1 cellular context compared by ENCODE assay signal in the genomic region with DNA sequence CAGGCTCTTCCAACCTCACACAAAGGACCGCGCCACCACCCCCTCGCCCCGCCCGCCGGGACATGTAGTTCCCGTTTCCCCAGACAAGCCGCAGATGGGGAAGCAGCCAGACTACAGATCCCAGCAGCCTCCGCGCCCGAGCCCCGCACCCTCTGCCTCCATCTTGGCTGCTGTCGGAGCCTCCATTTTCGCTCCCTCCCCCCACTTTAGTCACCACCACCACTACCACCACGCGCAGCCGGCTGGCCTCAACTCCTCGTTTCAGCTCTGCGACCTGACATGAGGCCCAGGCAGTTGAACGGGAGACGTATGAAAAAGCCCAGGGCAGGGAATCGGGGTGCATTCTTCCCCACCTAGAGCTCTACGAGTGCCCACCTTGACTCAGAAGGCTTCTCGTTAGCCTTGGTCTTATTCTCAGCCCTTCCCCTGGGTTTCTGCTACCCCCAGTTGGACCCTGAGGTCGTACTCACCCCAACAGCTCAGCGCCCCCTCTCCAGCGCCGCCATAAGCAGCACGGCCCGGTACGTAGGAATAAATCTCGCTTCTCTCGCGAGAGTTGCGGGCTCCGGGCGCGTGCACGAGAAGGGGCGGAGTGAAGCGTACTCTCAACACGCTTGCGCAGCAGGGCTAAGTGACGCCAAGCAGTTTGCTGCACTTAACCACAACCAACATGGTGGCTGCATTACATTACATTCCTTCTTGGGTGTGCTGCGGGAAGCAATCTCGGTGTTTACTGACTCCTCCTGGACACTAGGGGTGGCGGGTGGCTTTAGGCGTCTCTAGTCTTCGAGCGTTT.
TF ChIP-seq lines count a peak whose summit lies in the region.

A gene (minus strand): TSS at position 530 of the 796 bp plus-strand sequence. CDS start 18,094 bp downstream, outside the sequence.

TF ChIP-seq in K562, 482 proteins besides CTCF, POLR2A, EP300 and RAD21 (continued from another document and continues in another):
- TF ChIP-seq, protein P1, sequence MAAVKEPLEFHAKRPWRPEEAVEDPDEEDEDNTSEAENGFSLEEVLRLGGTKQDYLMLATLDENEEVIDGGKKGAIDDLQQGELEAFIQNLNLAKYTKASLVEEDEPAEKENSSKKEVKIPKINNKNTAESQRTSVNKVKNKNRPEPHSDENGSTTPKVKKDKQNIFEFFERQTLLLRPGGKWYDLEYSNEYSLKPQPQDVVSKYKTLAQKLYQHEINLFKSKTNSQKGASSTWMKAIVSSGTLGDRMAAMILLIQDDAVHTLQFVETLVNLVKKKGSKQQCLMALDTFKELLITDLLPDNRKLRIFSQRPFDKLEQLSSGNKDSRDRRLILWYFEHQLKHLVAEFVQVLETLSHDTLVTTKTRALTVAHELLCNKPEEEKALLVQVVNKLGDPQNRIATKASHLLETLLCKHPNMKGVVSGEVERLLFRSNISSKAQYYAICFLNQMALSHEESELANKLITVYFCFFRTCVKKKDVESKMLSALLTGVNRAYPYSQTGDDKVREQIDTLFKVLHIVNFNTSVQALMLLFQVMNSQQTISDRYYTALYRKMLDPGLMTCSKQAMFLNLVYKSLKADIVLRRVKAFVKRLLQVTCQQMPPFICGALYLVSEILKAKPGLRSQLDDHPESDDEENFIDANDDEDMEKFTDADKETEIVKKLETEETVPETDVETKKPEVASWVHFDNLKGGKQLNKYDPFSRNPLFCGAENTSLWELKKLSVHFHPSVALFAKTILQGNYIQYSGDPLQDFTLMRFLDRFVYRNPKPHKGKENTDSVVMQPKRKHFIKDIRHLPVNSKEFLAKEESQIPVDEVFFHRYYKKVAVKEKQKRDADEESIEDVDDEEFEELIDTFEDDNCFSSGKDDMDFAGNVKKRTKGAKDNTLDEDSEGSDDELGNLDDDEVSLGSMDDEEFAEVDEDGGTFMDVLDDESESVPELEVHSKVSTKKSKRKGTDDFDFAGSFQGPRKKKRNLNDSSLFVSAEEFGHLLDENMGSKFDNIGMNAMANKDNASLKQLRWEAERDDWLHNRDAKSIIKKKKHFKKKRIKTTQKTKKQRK (IDR thresholded peaks at IDR 0.05; ENCODE audit: borderline replicate concordance, low read depth, low read length): no peak
- 0 out of 2 replicates have a peak, but pooled peaks have one; percentile 58 for TF ChIP-seq ZNF165 (CRISPR knock-in tag; IDR thresholded peaks at IDR 0.05; ENCODE audit: borderline replicate concordance)
- TF ChIP-seq CBX8 (IDR thresholded peaks at IDR 0.05; ENCODE audit: borderline replicate concordance, extremely low read depth, low read depth, low read length, poor library complexity, severe bottlenecking): no peak
- peak; percentile 76 to 95; a peak in 3 of 4 replicates for TF ChIP-seq TEAD1 (CRISPR knock-in tag; IDR thresholded peaks at IDR 0.05)
- no peak for TF ChIP-seq KAT2B (IDR thresholded peaks at IDR 0.05; ENCODE audit: low read depth, low read length)
- TF ChIP-seq, protein P2, sequence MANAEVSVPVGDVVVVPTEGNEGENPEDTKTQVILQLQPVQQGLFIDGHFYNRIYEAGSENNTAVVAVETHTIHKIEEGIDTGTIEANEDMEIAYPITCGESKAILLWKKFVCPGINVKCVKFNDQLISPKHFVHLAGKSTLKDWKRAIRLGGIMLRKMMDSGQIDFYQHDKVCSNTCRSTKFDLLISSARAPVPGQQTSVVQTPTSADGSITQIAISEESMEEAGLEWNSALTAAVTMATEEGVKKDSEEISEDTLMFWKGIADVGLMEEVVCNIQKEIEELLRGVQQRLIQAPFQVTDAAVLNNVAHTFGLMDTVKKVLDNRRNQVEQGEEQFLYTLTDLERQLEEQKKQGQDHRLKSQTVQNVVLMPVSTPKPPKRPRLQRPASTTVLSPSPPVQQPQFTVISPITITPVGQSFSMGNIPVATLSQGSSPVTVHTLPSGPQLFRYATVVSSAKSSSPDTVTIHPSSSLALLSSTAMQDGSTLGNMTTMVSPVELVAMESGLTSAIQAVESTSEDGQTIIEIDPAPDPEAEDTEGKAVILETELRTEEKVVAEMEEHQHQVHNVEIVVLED (CRISPR knock-in tag; IDR thresholded peaks at IDR 0.05): peak; percentile 75
- TF ChIP-seq ZBTB17 (CRISPR knock-in tag; IDR thresholded peaks at IDR 0.05): peak; percentile 85
- TF ChIP-seq, protein P3, sequence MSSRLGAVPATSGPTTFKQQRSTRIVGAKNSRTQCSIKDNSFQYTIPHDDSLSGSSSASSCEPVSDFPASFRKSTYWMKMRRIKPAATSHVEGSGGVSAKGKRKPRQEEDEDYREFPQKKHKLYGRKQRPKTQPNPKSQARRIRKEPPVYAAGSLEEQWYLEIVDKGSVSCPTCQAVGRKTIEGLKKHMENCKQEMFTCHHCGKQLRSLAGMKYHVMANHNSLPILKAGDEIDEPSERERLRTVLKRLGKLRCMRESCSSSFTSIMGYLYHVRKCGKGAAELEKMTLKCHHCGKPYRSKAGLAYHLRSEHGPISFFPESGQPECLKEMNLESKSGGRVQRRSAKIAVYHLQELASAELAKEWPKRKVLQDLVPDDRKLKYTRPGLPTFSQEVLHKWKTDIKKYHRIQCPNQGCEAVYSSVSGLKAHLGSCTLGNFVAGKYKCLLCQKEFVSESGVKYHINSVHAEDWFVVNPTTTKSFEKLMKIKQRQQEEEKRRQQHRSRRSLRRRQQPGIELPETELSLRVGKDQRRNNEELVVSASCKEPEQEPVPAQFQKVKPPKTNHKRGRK (tag; IDR thresholded peaks at IDR 0.05): no peak
- TF ChIP-seq RFX1 (IDR thresholded peaks at IDR 0.05): no peak
- no peak; the same call in 1 of the 2 replicates for TF ChIP-seq DPF2 (IDR thresholded peaks at IDR 0.05)
- no peak for TF ChIP-seq RHOXF2B (CRISPR knock-in tag; conservative IDR thresholded peaks at IDR 0.05)
- peak; percentile 95 for TF ChIP-seq RBBP5 (IDR thresholded peaks at IDR 0.05; ENCODE audit: borderline replicate concordance, insufficient read depth, low read length, poor library complexity, severe bottlenecking)
- TF ChIP-seq, protein P4, sequence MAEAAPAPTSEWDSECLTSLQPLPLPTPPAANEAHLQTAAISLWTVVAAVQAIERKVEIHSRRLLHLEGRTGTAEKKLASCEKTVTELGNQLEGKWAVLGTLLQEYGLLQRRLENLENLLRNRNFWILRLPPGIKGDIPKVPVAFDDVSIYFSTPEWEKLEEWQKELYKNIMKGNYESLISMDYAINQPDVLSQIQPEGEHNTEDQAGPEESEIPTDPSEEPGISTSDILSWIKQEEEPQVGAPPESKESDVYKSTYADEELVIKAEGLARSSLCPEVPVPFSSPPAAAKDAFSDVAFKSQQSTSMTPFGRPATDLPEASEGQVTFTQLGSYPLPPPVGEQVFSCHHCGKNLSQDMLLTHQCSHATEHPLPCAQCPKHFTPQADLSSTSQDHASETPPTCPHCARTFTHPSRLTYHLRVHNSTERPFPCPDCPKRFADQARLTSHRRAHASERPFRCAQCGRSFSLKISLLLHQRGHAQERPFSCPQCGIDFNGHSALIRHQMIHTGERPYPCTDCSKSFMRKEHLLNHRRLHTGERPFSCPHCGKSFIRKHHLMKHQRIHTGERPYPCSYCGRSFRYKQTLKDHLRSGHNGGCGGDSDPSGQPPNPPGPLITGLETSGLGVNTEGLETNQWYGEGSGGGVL (CRISPR knock-in tag; IDR thresholded peaks at IDR 0.05): no peak
- TF ChIP-seq PHB (CRISPR knock-in tag; IDR thresholded peaks at IDR 0.05): 0 out of 2 replicates have a peak, but pooled peaks have one; percentile 49
- peak; percentile 95 for TF ChIP-seq ZNF197 (CRISPR knock-in tag; IDR thresholded peaks at IDR 0.05; ENCODE audit: low read depth)
- no peak for TF ChIP-seq HNRNPL (IDR thresholded peaks at IDR 0.05; ENCODE audit: low read depth, low read length)
- no peak for TF ChIP-seq DACH1 (IDR thresholded peaks at IDR 0.05; ENCODE audit: partially characterized antibody)
- TF ChIP-seq SIRT6 (IDR thresholded peaks at IDR 0.05; ENCODE audit: low read depth, low read length): no peak
- no peak for TF ChIP-seq ETV6 (IDR thresholded peaks at IDR 0.05; ENCODE audit: borderline replicate concordance in 1 of 2, low read depth in 2 of 2, low read length in 1 of 2)
- TF ChIP-seq ETV6 (CRISPR knock-in tag; IDR thresholded peaks at IDR 0.05; ENCODE audit: borderline replicate concordance): no peak
- TF ChIP-seq ZFP1 (CRISPR knock-in tag; IDR thresholded peaks at IDR 0.05): no peak; the same call in 1 of the 2 replicates
- peak; percentile 93 for TF ChIP-seq BHLHE40 (IDR thresholded peaks at IDR 0.05; ENCODE audit: low read length)
- TF ChIP-seq, protein P5, sequence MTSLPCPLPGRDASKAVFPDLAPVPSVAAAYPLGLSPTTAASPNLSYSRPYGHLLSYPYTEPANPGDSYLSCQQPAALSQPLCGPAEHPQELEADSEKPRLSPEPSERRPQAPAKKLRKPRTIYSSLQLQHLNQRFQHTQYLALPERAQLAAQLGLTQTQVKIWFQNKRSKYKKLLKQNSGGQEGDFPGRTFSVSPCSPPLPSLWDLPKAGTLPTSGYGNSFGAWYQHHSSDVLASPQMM (CRISPR knock-in tag; IDR thresholded peaks at IDR 0.05): no peak
- TF ChIP-seq PCBP2 (IDR thresholded peaks at IDR 0.05; ENCODE audit: low read depth, low read length, poor library complexity, severe bottlenecking): no peak
- TF ChIP-seq, protein P6, sequence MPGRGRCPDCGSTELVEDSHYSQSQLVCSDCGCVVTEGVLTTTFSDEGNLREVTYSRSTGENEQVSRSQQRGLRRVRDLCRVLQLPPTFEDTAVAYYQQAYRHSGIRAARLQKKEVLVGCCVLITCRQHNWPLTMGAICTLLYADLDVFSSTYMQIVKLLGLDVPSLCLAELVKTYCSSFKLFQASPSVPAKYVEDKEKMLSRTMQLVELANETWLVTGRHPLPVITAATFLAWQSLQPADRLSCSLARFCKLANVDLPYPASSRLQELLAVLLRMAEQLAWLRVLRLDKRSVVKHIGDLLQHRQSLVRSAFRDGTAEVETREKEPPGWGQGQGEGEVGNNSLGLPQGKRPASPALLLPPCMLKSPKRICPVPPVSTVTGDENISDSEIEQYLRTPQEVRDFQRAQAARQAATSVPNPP (IDR thresholded peaks at IDR 0.05; ENCODE audit: borderline replicate concordance, insufficient read depth, insufficient read length): no peak
- TF ChIP-seq ETV5 (CRISPR knock-in tag; IDR thresholded peaks at IDR 0.05; ENCODE audit: low read depth): 0 out of 2 replicates have a peak, but pooled peaks have one; percentile 16
- peak; percentile 19; the same call in 1 of the 2 replicates for TF ChIP-seq NFATC3 (IDR thresholded peaks at IDR 0.05)
- TF ChIP-seq SIX5 (IDR thresholded peaks at IDR 0.05; ENCODE audit: borderline replicate concordance in 1 of 2, insufficient read depth in 1 of 2, low read depth in 1 of 2, low read length in 2 of 2): peak; percentile 86 to 90
- TF ChIP-seq GTF2A2 (tag; IDR thresholded peaks at IDR 0.05): peak; percentile 70
- TF ChIP-seq CEBPB (tag; IDR thresholded peaks at IDR 0.05): peak; percentile 29; the same call in 1 of the 2 replicates
- no peak for TF ChIP-seq ZSCAN29 (IDR thresholded peaks at IDR 0.05)
- peak; percentile 94 for TF ChIP-seq BRD9 (IDR thresholded peaks at IDR 0.05; ENCODE audit: low read depth, partially characterized antibody)
- no peak for TF ChIP-seq NELFE (IDR thresholded peaks at IDR 0.05; ENCODE audit: insufficient read depth, insufficient read length)
- TF ChIP-seq POU5F1 (IDR thresholded peaks at IDR 0.05; ENCODE audit: borderline replicate concordance, low read depth, low read length, partially characterized antibody): peak; percentile 65
- TF ChIP-seq, protein P7, sequence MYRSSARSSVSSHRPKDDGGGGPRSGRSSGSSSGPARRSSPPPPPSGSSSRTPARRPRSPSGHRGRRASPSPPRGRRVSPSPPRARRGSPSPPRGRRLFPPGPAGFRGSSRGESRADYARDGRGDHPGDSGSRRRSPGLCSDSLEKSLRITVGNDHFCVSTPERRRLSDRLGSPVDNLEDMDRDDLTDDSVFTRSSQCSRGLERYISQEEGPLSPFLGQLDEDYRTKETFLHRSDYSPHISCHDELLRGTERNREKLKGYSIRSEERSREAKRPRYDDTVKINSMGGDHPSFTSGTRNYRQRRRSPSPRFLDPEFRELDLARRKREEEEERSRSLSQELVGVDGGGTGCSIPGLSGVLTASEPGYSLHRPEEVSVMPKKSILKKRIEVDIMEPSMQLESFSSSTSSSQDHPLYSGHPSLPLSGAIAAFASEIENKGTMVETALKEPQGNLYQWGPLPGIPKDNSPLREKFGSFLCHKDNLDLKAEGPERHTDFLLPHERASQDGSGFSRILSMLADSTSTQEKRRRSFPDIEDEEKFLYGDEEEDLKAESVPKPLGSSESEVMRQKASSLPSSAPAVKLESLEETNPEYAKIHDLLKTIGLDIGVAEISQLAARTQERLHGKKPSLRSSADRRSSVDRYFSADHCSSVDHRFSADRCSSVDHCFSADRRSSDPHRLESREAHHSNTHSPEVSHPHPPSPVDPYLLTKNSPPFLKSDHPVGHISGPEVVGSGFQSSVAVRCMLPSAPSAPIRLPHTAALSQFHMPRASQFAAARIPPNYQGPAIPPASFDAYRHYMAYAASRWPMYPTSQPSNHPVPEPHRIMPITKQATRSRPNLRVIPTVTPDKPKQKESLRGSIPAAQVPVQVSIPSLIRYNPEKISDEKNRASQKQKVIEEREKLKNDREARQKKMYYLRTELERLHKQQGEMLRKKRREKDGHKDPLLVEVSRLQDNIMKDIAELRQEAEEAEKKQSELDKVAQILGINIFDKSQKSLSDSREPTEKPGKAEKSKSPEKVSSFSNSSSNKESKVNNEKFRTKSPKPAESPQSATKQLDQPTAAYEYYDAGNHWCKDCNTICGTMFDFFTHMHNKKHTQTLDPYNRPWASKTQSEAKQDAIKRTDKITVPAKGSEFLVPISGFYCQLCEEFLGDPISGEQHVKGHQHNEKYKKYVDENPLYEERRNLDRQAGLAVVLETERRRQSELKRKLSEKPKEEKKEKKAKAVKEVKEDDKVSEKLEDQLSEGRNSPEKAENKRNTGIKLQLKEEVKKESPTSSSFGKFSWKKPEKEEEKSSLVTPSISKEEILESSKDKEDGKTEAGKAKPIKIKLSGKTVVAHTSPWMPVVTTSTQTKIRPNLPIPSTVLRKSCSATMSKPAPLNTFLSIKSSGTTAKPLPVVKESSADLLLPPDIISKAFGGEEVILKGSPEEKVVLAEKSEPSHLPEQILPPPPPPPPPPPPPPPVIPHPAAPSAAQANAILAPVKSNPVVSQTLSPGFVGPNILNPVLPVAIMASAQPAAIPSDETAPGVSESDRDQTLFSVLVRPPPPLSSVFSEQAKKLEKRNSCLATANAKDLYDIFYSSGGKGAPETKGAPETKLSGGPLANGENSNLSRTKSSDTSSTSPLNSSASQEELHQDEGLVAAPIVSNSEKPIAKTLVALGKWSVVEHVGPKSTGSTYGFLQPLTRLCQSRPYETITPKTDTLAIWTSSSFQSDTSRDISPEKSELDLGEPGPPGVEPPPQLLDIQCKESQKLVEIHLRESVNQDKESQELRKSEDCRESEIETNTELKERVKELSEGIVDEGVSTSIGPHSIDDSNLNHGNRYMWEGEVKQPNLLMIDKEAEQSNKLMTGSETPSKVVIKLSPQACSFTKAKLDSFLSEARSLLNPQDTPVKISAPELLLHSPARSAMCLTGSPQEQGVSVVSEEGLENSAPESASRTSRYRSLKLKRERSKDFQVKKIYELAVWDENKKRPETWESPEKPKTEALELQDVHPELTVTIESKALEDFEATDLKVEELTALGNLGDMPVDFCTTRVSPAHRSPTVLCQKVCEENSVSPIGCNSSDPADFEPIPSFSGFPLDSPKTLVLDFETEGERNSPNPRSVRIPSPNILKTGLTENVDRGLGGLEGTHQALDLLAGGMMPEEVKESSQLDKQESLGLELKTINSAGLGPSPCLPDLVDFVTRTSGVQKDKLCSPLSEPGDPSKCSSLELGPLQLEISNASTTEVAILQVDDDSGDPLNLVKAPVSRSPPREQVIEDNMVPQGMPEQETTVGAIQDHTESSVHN (IDR thresholded peaks at IDR 0.05; ENCODE audit: borderline replicate concordance in 1 of 2, low read depth in 1 of 2): peak in 1 of 2 experiments; percentile 67; a peak in 2 of 4 replicates
- peak; percentile 83; the same call in 1 of the 2 replicates for TF ChIP-seq ELF4 (CRISPR knock-in tag; IDR thresholded peaks at IDR 0.05)
- TF ChIP-seq ZNF507 (tag; conservative IDR thresholded peaks at IDR 0.05): no peak
- peak; percentile 98 for TF ChIP-seq RBFOX2 (IDR thresholded peaks at IDR 0.05; ENCODE audit: low read depth, low read length)
- TF ChIP-seq BRD4 (IDR thresholded peaks at IDR 0.05): peak; percentile 100
